In the genomic region with DNA sequence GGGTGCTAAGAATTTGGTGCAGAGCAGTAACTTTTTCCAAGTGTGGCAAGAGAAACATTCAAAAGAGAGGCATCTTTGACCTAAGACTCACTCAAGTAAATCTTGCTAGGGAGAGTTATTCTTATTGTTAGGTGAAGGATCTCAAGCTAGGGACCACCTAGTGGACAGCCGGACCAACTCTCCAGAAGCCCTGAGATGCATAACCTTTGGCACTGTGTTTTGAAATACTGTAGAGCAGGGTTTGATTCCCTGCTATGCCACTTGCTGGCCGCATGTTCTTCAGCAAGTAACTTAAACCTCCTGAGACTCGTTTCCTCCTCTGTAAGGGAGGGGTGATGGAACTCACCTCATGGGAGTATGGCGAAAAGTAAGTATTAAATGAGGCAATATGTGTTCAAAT, we compare ENCODE assay signal across 20 cellular contexts.
"Had no signal": no experiment of that assay in that cellular context is flagged by ENCODE, and none has a peak within 500 bp of the region (broad histone marks: within the 10 kb centered on the region; RNA-seq: fewer than 3 reads in every experiment).

No MANE protein-coding gene starts in this region.

- H3K9me3 Mint-ChIP-seq: activated CD4-positive, alpha-beta T cell treated with anti-CD3 and anti-CD28 coated beads, Interleukin-2, amount 10 ng/mL, durations not matched to agents 24 days and 14 days; activated CD8-positive, alpha-beta T cell treated with anti-CD3 and anti-CD28 coated beads for 36 hours; activated T-helper 17 cell treated with anti-CD3 and anti-CD28 coated beads, Interleukin-2, amount 50 U/mL, for 72 hours had no signal

- H3K36me3 ChIP-seq: colonic mucosa, gastroesophageal sphincter, thoracic aorta, upper lobe of left lung had no signal

- H3K4me1 Mint-ChIP-seq: activated CD4-positive, alpha-beta T cell treated with anti-CD3 and anti-CD28 coated beads, Interleukin-2, amount 10 ng/mL, durations not matched to agents 24 days and 14 days; activated naive CD8-positive, alpha-beta T cell treated with anti-CD3 and anti-CD28 coated beads, Interleukin-2, amount 10 ng/mL, durations not matched to agents 7 days and 5 days; activated T-helper 17 cell treated with anti-CD3 and anti-CD28 coated beads, Interleukin-2, amount 50 U/mL, for 72 hours; naive thymus-derived CD4-positive, alpha-beta T cell; stimulated activated effector memory CD8-positive, alpha-beta T cell treated with anti-CD3 and anti-CD28 coated beads, Interleukin-12 subunit alpha, Interleukin-12 subunit beta, amount 100 ng/mL, for 72 hours had no signal

- ATAC-seq: activated CD8-positive, alpha-beta T cell treated with anti-CD3 and anti-CD28 coated beads for 36 hours; activated T-helper 17 cell treated with anti-CD3 and anti-CD28 coated beads, Interleukin-2, amount 50 U/mL, for 72 hours; body of pancreas; gastroesophageal sphincter; naive thymus-derived CD4-positive, alpha-beta T cell; psoas muscle; sciatic nerve; stimulated activated effector memory CD8-positive, alpha-beta T cell treated with anti-CD3 and anti-CD28 coated beads, Interleukin-12 subunit alpha, Interleukin-12 subunit beta, amount 100 ng/mL, for 72 hours had no signal

- H3K27ac ChIP-seq: body of pancreas, colonic mucosa, gastroesophageal sphincter, psoas muscle, thoracic aorta, upper lobe of left lung had no signal

- H3K4me1 ChIP-seq: body of pancreas, colonic mucosa, psoas muscle, upper lobe of left lung had no signal

- H3K27ac Mint-ChIP-seq: activated CD4-positive, alpha-beta T cell treated with anti-CD3 and anti-CD28 coated beads, Interleukin-2, amount 10 ng/mL, durations not matched to agents 24 days and 14 days; activated CD8-positive, alpha-beta T cell treated with anti-CD3 and anti-CD28 coated beads for 36 hours; activated naive CD8-positive, alpha-beta T cell treated with anti-CD3 and anti-CD28 coated beads, Interleukin-2, amount 10 ng/mL, durations not matched to agents 7 days and 5 days; activated T-helper 17 cell treated with anti-CD3 and anti-CD28 coated beads, Interleukin-2, amount 50 U/mL, for 72 hours; naive thymus-derived CD4-positive, alpha-beta T cell; stimulated activated effector memory CD8-positive, alpha-beta T cell treated with anti-CD3 and anti-CD28 coated beads, Interleukin-12 subunit alpha, Interleukin-12 subunit beta, amount 100 ng/mL, for 72 hours had no signal

- H3K9me3 ChIP-seq: body of pancreas, colonic mucosa, gastroesophageal sphincter, psoas muscle, thoracic aorta, upper lobe of left lung had no signal

- H3K27me3 Mint-ChIP-seq: activated CD4-positive, alpha-beta T cell treated with anti-CD3 and anti-CD28 coated beads, Interleukin-2, amount 10 ng/mL, durations not matched to agents 24 days and 14 days; activated CD8-positive, alpha-beta T cell treated with anti-CD3 and anti-CD28 coated beads for 36 hours; activated naive CD8-positive, alpha-beta T cell treated with anti-CD3 and anti-CD28 coated beads, Interleukin-2, amount 10 ng/mL, durations not matched to agents 7 days and 5 days; activated T-helper 17 cell treated with anti-CD3 and anti-CD28 coated beads, Interleukin-2, amount 50 U/mL, for 72 hours had no signal

- DNase-seq: activated CD4-positive, alpha-beta T cell treated with anti-CD3 and anti-CD28 coated beads, Interleukin-2, amount 10 ng/mL, durations not matched to agents 24 days and 14 days; activated CD8-positive, alpha-beta T cell treated with anti-CD3 and anti-CD28 coated beads for 36 hours; activated naive CD4-positive, alpha-beta T cell treated with Interleukin-2 at 50 U/mL for 16 hours; activated naive CD8-positive, alpha-beta T cell treated with anti-CD3 and anti-CD28 coated beads, Interleukin-2, amount 10 ng/mL, durations not matched to agents 7 days and 5 days; activated T-cell treated with anti-CD3 and anti-CD28 coated beads, Interleukin-2, amount 50 U/mL, for 1 hour; amygdala; body of pancreas; central memory CD4-positive, alpha-beta T cell; colonic mucosa; mesenchymal stem cell; naive thymus-derived CD4-positive, alpha-beta T cell; psoas muscle; stimulated activated CD4-positive, alpha-beta T cell treated with anti-CD3 and anti-CD28 coated beads, Interleukin-4, amount 100 ng/mL, for 24 hours; T-helper 9 cell; upper lobe of left lung had no signal

- H3K36me3 Mint-ChIP-seq: activated naive CD8-positive, alpha-beta T cell treated with anti-CD3 and anti-CD28 coated beads, Interleukin-2, amount 10 ng/mL, durations not matched to agents 7 days and 5 days; naive thymus-derived CD4-positive, alpha-beta T cell; stimulated activated effector memory CD8-positive, alpha-beta T cell treated with anti-CD3 and anti-CD28 coated beads, Interleukin-12 subunit alpha, Interleukin-12 subunit beta, amount 100 ng/mL, for 72 hours had no signal

- H3K27me3 ChIP-seq: body of pancreas, colonic mucosa, gastroesophageal sphincter, upper lobe of left lung had no signal

- H3K4me3 ChIP-seq: body of pancreas, colonic mucosa, gastroesophageal sphincter, psoas muscle, thoracic aorta, upper lobe of left lung had no signal

- H3K4me3 Mint-ChIP-seq: activated CD4-positive, alpha-beta T cell treated with anti-CD3 and anti-CD28 coated beads, Interleukin-2, amount 10 ng/mL, durations not matched to agents 24 days and 14 days; activated CD8-positive, alpha-beta T cell treated with anti-CD3 and anti-CD28 coated beads for 36 hours; activated naive CD8-positive, alpha-beta T cell treated with anti-CD3 and anti-CD28 coated beads, Interleukin-2, amount 10 ng/mL, durations not matched to agents 7 days and 5 days; activated T-helper 17 cell treated with anti-CD3 and anti-CD28 coated beads, Interleukin-2, amount 50 U/mL, for 72 hours; naive thymus-derived CD4-positive, alpha-beta T cell; stimulated activated effector memory CD8-positive, alpha-beta T cell treated with anti-CD3 and anti-CD28 coated beads, Interleukin-12 subunit alpha, Interleukin-12 subunit beta, amount 100 ng/mL, for 72 hours had no signal
